8 cellular contexts compared by ENCODE assay signal in the genomic region with DNA sequence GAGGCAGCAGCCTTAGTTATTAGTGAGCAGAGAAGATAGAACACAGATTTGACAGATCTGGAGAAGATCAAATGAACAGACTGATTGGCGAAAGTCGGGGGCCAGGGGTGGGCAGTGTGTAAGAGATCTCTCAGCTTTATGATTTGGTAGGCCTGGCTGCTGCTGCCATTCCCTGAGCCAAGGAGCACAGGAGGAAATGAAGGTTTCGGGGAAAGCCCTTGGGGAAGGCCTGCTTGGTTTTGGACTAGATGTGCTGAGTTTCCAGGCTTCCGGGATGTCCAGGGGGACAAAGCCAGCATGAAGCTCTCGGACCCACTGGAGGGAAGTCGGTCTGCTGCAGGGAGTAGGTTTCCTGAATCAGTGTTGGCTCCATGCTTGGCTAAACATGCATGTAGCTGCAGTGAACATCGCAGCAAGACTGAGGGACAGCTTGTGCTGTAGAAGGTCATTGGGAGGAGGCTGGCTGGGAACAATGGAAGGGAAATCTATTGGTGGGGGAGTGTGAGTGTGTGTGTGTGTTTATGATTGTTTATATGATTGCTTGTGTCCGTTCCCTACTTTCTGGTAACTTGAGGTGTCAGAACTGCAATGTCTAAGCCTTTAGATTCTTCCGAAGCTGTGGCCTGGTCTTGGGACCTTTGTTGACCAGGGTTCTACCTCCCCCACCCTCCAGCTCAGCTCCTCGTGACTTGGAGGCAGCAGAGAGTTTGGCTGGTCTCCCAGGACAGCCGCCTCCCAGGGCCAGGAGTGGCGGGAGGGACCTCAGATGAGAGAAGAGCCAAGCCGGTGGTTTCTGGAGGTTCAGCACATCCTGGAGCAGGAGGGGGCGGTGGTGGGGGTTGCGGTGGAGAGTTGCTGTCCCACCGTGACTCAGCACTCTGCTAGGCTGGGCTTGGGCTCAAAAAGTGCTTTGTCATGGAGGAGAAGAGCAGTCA. TPM values are rescaled to one million over a fixed set of nuclear protein-coding genes. Genes with fewer than 3 reads are reported as not detected.
A peak's percentile ranks its signal among the peaks of the same experiment; 100 is the strongest.
DNase-seq lines count a peak whose midpoint lies in the region; ATAC-seq and TF ChIP-seq lines count a peak whose summit lies in the region.

No MANE protein-coding gene starts in this region.

- H3K36me3 Mint-ChIP-seq in activated CD4-positive, alpha-beta memory T cell treated with anti-CD3 and anti-CD28 coated beads for 36 hours: peaks cover 7% of the 10 kb centered on the region

- 69 to 78% methylated on average over 8 to 13 of the region's 16 CpGs for whole genome bisulfite sequencing in mesodermal cell (ENCODE audit: insufficient coverage in 2 of 2), 2 experiments

- ATAC-seq in stimulated activated naive CD8-positive, alpha-beta T cell treated with anti-CD3 and anti-CD28 coated beads, Interleukin-15, amount 100 ng/mL, for 72 hours: no peak
- no peak for ATAC-seq in HG03135 (IDR thresholded peaks at IDR 0.05; ENCODE audit: unreplicated experiment)

- H3K4me1 ChIP-seq in mesodermal cell (ENCODE audit: control insufficient read depth, insufficient read depth, low read length, poor library complexity, severe bottlenecking): peaks cover 20% of the 10 kb centered on the region

- CTCF ChIA-PET in activated CD4-positive, alpha-beta memory T cell treated with anti-CD3 and anti-CD28 coated beads for 36 hours (lab: Charles Lee): interaction anchor here (0.6 to 3.6 kb wide), 6 partner anchors 9 to 709 kb away, joined by 3 to 17 read pairs (median 6); no protein-coding TSS in a partner anchor

- H3K36me3 ChIP-seq in mesodermal cell (ENCODE audit: control insufficient read depth, insufficient read depth, low read length): peaks cover 1% of the 10 kb centered on the region

- H3K27ac Mint-ChIP-seq in activated CD4-positive, alpha-beta memory T cell treated with anti-CD3 and anti-CD28 coated beads for 36 hours: peak overlapping the region; percentile 90
- peak overlapping the region; percentile 89 to 92 for H3K27ac Mint-ChIP-seq in stimulated activated naive CD8-positive, alpha-beta T cell treated with anti-CD3 and anti-CD28 coated beads, Interleukin-15, amount 100 ng/mL, for 72 hours

- intact Hi-C loops in activated CD4-positive, alpha-beta memory T cell treated with anti-CD3 and anti-CD28 coated beads for 36 hours (cut with micrococcal nuclease): loop anchor here (1.0 kb wide), 1 partner anchor 54 kb away; no protein-coding TSS in a partner anchor

- H3K9me3 Mint-ChIP-seq in activated CD4-positive, alpha-beta memory T cell treated with anti-CD3 and anti-CD28 coated beads for 36 hours: no peaks in the 10 kb centered on the region
- no peaks in the 10 kb centered on the region for H3K9me3 Mint-ChIP-seq in stimulated activated naive CD8-positive, alpha-beta T cell treated with anti-CD3 and anti-CD28 coated beads, Interleukin-15, amount 100 ng/mL, for 72 hours

- POLR2A ChIA-PET in activated CD4-positive, alpha-beta memory T cell treated with anti-CD3 and anti-CD28 coated beads for 36 hours (lab: Charles Lee): interaction anchor here (0.9 kb wide), 1 partner anchor 137 kb away, joined by 3 read pairs; no protein-coding TSS in a partner anchor

- peak overlapping the region; percentile 0 for H3K4me3 ChIP-seq in epithelial cell of proximal tubule (ENCODE audit: low read depth, low read length)
- no peak overlapping the region for H3K4me3 ChIP-seq in mesodermal cell (ENCODE audit: extremely low read depth, insufficient read depth, low read length, poor library complexity, severe bottlenecking)

- no peak overlapping the region for H3K4me3 Mint-ChIP-seq in activated CD4-positive, alpha-beta memory T cell treated with anti-CD3 and anti-CD28 coated beads for 36 hours
- H3K4me3 Mint-ChIP-seq in stimulated activated naive CD8-positive, alpha-beta T cell treated with anti-CD3 and anti-CD28 coated beads, Interleukin-15, amount 100 ng/mL, for 72 hours: peak overlapping the region; percentile 61 to 72

- no peaks in the 10 kb centered on the region for H3K27me3 Mint-ChIP-seq in activated CD4-positive, alpha-beta memory T cell treated with anti-CD3 and anti-CD28 coated beads for 36 hours
- no peaks in the 10 kb centered on the region for H3K27me3 Mint-ChIP-seq in stimulated activated naive CD8-positive, alpha-beta T cell treated with anti-CD3 and anti-CD28 coated beads, Interleukin-15, amount 100 ng/mL, for 72 hours

- H3K27ac ChIP-seq in mesodermal cell (ENCODE audit: low read depth, low read length, severe bottlenecking): peak overlapping the region; percentile 77

- peaks cover 49% of the 10 kb centered on the region for H3K4me1 Mint-ChIP-seq in activated CD4-positive, alpha-beta memory T cell treated with anti-CD3 and anti-CD28 coated beads for 36 hours (ENCODE audit: low read depth)
- H3K4me1 Mint-ChIP-seq in stimulated activated naive CD8-positive, alpha-beta T cell treated with anti-CD3 and anti-CD28 coated beads, Interleukin-15, amount 100 ng/mL, for 72 hours: peaks cover 72% of the 10 kb centered on the region

- TF ChIP-seq CTCF in epithelial cell of proximal tubule (conservative IDR thresholded peaks at IDR 0.05; ENCODE audit: low read depth, low read length): no peak

- DNase-seq in C1 segment of cervical spinal cord (lab: John Stamatoyannopoulos, UW) (peak; percentile 76 to 99 (median 94)), GOT3 (lab: John Stamatoyannopoulos, UW) (peak; percentile 92), NCI-H345 treated with DMSO at 0.1 percent for 48 hours (lab: John Stamatoyannopoulos, UW; ENCODE audit: unreplicated experiment) (peak; percentile 14), epithelial cell of proximal tubule (ENCODE audit: low read depth) (peak; percentile 98)
- DNase-seq in activated CD4-positive, alpha-beta memory T cell treated with anti-CD3 and anti-CD28 coated beads for 36 hours: peak; percentile 83
- DNase-seq in stimulated activated naive CD8-positive, alpha-beta T cell treated with anti-CD3 and anti-CD28 coated beads, Interleukin-15, amount 100 ng/mL, for 72 hours: peak in 1 of 2 donors; percentile 64

- H3K9me3 ChIP-seq in mesodermal cell (ENCODE audit: control insufficient read depth, low read length): no peaks in the 10 kb centered on the region

RNA-seq across cellular contexts. Expression of a gene that starts 4.0 kb away (rescaled TPM):
- total RNA-seq in activated CD4-positive, alpha-beta memory T cell treated with anti-CD3 and anti-CD28 coated beads for 36 hours: 100 to 1,000 TPM; 915 to 922 TPM
- total RNA-seq in epithelial cell of proximal tubule: 518 and 789 TPM in 2 replicates
- polyA plus RNA-seq in mesodermal cell (2013, experiment 1 of 2): 1,624 TPM
- 1,415 TPM for polyA plus RNA-seq in mesodermal cell (2013, experiment 2 of 2)

RNA-seq across cellular contexts. Expression of a gene that starts 21.3 kb away (rescaled TPM):
- total RNA-seq in activated CD4-positive, alpha-beta memory T cell treated with anti-CD3 and anti-CD28 coated beads for 36 hours: under 1 TPM; 0.41 to 0.48 TPM
- total RNA-seq in epithelial cell of proximal tubule: 0.12 TPM in 1 of 2 replicates, not detected in the other
- polyA plus RNA-seq in mesodermal cell (2013, experiment 1 of 2): 0.55 TPM
- polyA plus RNA-seq in mesodermal cell (2013, experiment 2 of 2): 0.35 TPM

RNA-seq across cellular contexts. Expression of a gene that starts 54.1 kb away (rescaled TPM):
- under 1 TPM; 0.10 to 0.21 TPM for total RNA-seq in activated CD4-positive, alpha-beta memory T cell treated with anti-CD3 and anti-CD28 coated beads for 36 hours
- 0.12 and 0.22 TPM in 2 replicates for total RNA-seq in epithelial cell of proximal tubule
- 6.9 TPM for polyA plus RNA-seq in mesodermal cell (2013, experiment 1 of 2)
- 5.0 TPM for polyA plus RNA-seq in mesodermal cell (2013, experiment 2 of 2)
